In genomic region chr6:22632561-22632960, GRCh38 we compare ENCODE assay signal across 24 cellular contexts.
DNase-seq lines count a peak whose midpoint lies in the region; ATAC-seq and TF ChIP-seq lines count a peak whose summit lies in the region.
"Had no signal": no experiment of that assay in that cellular context is flagged by ENCODE, and none has a peak within 500 bp of the region (broad histone marks: within the 10 kb centered on the region; RNA-seq: fewer than 3 reads in every experiment).

No MANE protein-coding gene starts in this region.

- H2BK120ac ChIP-seq in neuronal stem cell (ENCODE audit: low read depth, low read length), result no peak overlapping the region

- H3K4me1 ChIP-seq in HUES64 (ENCODE audit: insufficient read depth, low read length) (peaks cover 26% of the 10 kb centered on the region), endodermal cell (ENCODE audit: control insufficient read depth, insufficient read depth, low read length) (peaks cover 12% of the 10 kb centered on the region), neuronal stem cell (ENCODE audit: control insufficient read depth in 2 of 2, insufficient read depth in 1 of 2, low read depth in 1 of 2, low read length in 2 of 2) (peaks cover 7 to 22% of the 10 kb centered on the region in 2 donors), mucosa of descending colon (ENCODE audit: low read depth) (no peaks in the 10 kb centered on the region)

- WGBS in HUES64, result no CpG with 5 or more reads among the region's 1 CpG
- WGBS in endodermal cell (ENCODE audit: insufficient coverage in 1 of 2, insufficient read length in 1 of 2), 2 experiments, result 17 to 78% methylated on average over 1 of the region's 1 CpG
- WGBS in neuronal stem cell (ENCODE audit: extremely low coverage in 2 of 2, insufficient read length in 2 of 2, insufficient replicate concordance in 1 of 2), 2 donors, result no CpG with 5 or more reads among the region's 1 CpG

- H3K27me3 Mint-ChIP-seq in endodermal cell (ENCODE audit: insufficient read depth) (no peaks in the 10 kb centered on the region), mesothelial cell of epicardium (ENCODE audit: low read depth) (no peaks in the 10 kb centered on the region)
- H3K27me3 Mint-ChIP-seq: CD4-positive, alpha-beta memory T cell had no signal

- H3K36me3 Mint-ChIP-seq in endodermal cell (ENCODE audit: low read depth), result no peaks in the 10 kb centered on the region
- H3K36me3 Mint-ChIP-seq in mesothelial cell of epicardium, result peaks cover 8% of the 10 kb centered on the region
- H3K36me3 Mint-ChIP-seq: CD4-positive, alpha-beta memory T cell had no signal

- no peak overlapping the region for H3K4me3 ChIP-seq in HUES64 (ENCODE audit: low read length)
- peak overlapping the region; percentile 58 for H3K4me3 ChIP-seq in endodermal cell (ENCODE audit: low read length)
- H3K4me3 ChIP-seq in neuronal stem cell (ENCODE audit: low read length in 2 of 2), result no peak overlapping the region
- H3K4me3 ChIP-seq in mucosa of descending colon, result no peak overlapping the region
- H3K4me3 ChIP-seq: GM12878, SJCRH30 had no signal

- H3K4me1 Mint-ChIP-seq in endodermal cell (peaks cover 16% of the 10 kb centered on the region), mesothelial cell of epicardium (peaks cover 59% of the 10 kb centered on the region)
- H3K4me1 Mint-ChIP-seq: CD4-positive, alpha-beta memory T cell had no signal

- H2BK12ac ChIP-seq in neuronal stem cell (ENCODE audit: low read length), result no peak overlapping the region

- H3K9me3 Mint-ChIP-seq in endodermal cell, result peaks cover 3% of the 10 kb centered on the region
- H3K9me3 Mint-ChIP-seq in mesothelial cell of epicardium, result peaks cover 15% of the 10 kb centered on the region

- no peaks in the 10 kb centered on the region for H3K9me3 ChIP-seq in HUES64 (ENCODE audit: insufficient read depth, low read depth, low read length)
- H3K9me3 ChIP-seq in endodermal cell (ENCODE audit: control insufficient read depth, low read length), result no peaks in the 10 kb centered on the region
- H3K9me3 ChIP-seq in neuronal stem cell (replicated peaks in 1 of 2; ENCODE audit: control insufficient read depth in 2 of 2, insufficient read depth in 1 of 2, low read depth in 1 of 2, low read length in 2 of 2), result peaks cover 0 to 8% of the 10 kb centered on the region in 2 donors
- H3K9me3 ChIP-seq in mucosa of descending colon, result no peaks in the 10 kb centered on the region
- H3K9me3 ChIP-seq: SJCRH30 had no signal

- H4K91ac ChIP-seq in neuronal stem cell (ENCODE audit: low read depth, low read length, poor library complexity), result no peak overlapping the region

- H3K4me3 Mint-ChIP-seq in endodermal cell (no peak overlapping the region), mesothelial cell of epicardium (no peak overlapping the region)
- H3K4me3 Mint-ChIP-seq: CD4-positive, alpha-beta memory T cell had no signal

- H2BK15ac ChIP-seq in neuronal stem cell (ENCODE audit: low read length), result no peak overlapping the region

- H3K27me3 ChIP-seq in HUES64 (ENCODE audit: insufficient read depth, low read length) (no peaks in the 10 kb centered on the region), endodermal cell (ENCODE audit: control insufficient read depth, insufficient read depth, low read length, poor library complexity, severe bottlenecking) (no peaks in the 10 kb centered on the region), neuronal stem cell (ENCODE audit: control insufficient read depth in 3 of 3, insufficient read depth in 3 of 3, low read depth in 1 of 3, low read length in 3 of 3) (no peaks in the 10 kb centered on the region)
- H3K27me3 ChIP-seq: SJCRH30 had no signal

- H2BK5ac ChIP-seq in neuronal stem cell (ENCODE audit: low read length), result no peak overlapping the region

- H2AFZ ChIP-seq in neuronal stem cell (ENCODE audit: low read length), result no peak overlapping the region

- H3K14ac ChIP-seq in neuronal stem cell (ENCODE audit: low read length), result no peak overlapping the region

- peak overlapping the region; percentile 13; the same call in 1 of the 2 replicates for H3K9ac ChIP-seq in HUES64 (ENCODE audit: low read depth, low read length)
- H3K9ac ChIP-seq in endodermal cell (ENCODE audit: extremely low read depth, low read length, poor library complexity, severe bottlenecking), result peak overlapping the region; percentile 23
- no peak overlapping the region for H3K9ac ChIP-seq in neuronal stem cell (ENCODE audit: low read depth, low read length, poor library complexity)

- peak overlapping the region; percentile 22; the same call in 1 of the 2 replicates for H3K27ac ChIP-seq in HUES64 (ENCODE audit: low read depth, low read length)
- peak overlapping the region; percentile 68 for H3K27ac ChIP-seq in endodermal cell (ENCODE audit: low read depth, low read length)
- H3K27ac ChIP-seq in neuronal stem cell (replicated peaks; ENCODE audit: low read length), result peak overlapping the region; percentile 89
- H3K27ac ChIP-seq: SJCRH30 had no signal

- no peak for ATAC-seq in HG02840 (IDR thresholded peaks at IDR 0.05; ENCODE audit: low FRiP score, unreplicated experiment)
- no peak for ATAC-seq in mucosa of descending colon
- ATAC-seq: GM12878, PC-3 had no signal

- no peaks in the 10 kb centered on the region for H3K36me3 ChIP-seq in HUES64 (ENCODE audit: insufficient read depth, low read length)
- no peaks in the 10 kb centered on the region for H3K36me3 ChIP-seq in endodermal cell (ENCODE audit: control insufficient read depth, insufficient read depth, low read length)
- H3K36me3 ChIP-seq in neuronal stem cell (replicated peaks in 1 of 2; ENCODE audit: control insufficient read depth in 2 of 2, insufficient read depth in 2 of 2, low read length in 2 of 2), result no peaks in the 10 kb centered on the region
- no peaks in the 10 kb centered on the region for H3K36me3 ChIP-seq in mucosa of descending colon (ENCODE audit: low read depth)
- H3K36me3 ChIP-seq: SJCRH30 had no signal

- H3K27ac Mint-ChIP-seq in endodermal cell (peak overlapping the region; percentile 67), mesothelial cell of epicardium (peak overlapping the region; percentile 64)
- H3K27ac Mint-ChIP-seq: CD4-positive, alpha-beta memory T cell had no signal

- H4K8ac ChIP-seq in neuronal stem cell (ENCODE audit: low read depth, low read length), result no peak overlapping the region

- no peak for TF ChIP-seq CTCF in endodermal cell (conservative IDR thresholded peaks at IDR 0.05)
- TF ChIP-seq CTCF in mesothelial cell of epicardium (IDR thresholded peaks at IDR 0.05; ENCODE audit: unreplicated experiment), result no peak
- TF ChIP-seq CTCF in mucosa of descending colon (IDR thresholded peaks at IDR 0.05), result no peak

- H3K4ac ChIP-seq in neuronal stem cell (ENCODE audit: low read length), result no peak overlapping the region

- no peak overlapping the region for H2AK5ac ChIP-seq in neuronal stem cell (ENCODE audit: low read depth, low read length)

- intact Hi-C loops in mucosa of descending colon (cut with DNase I, micrococcal nuclease), result no loop called here

- no peak for DNase-seq in endodermal cell
- no peak for DNase-seq in mesothelial cell of epicardium (ENCODE audit: low spot score in 2 of 2, unreplicated experiment in 2 of 2)
- DNase-seq in neuronal stem cell (ENCODE audit: low spot score), result peak; percentile 50
- DNase-seq in SHP77 treated with DMSO at 0.1 percent for 48 hours (lab: John Stamatoyannopoulos, UW), result no peak
- no peak for DNase-seq in stimulated activated CD4-positive, alpha-beta T cell treated with anti-CD3 and anti-CD28 coated beads, Interleukin-4, amount 100 ng/mL, for 1 hour
- no peak for DNase-seq in mucosa of descending colon
- DNase-seq: C1 segment of cervical spinal cord; CD4-positive, alpha-beta memory T cell; COR-L47; GDM1; HCEC 1CT; NCI-H1048; NCI-H1417 treated with DMSO at 0.1 percent for 48 hours; NCI-H1694 treated with DMSO at 0.1 percent for 48 hours; NCI-H2081; NCI-H446; NCI-H524 treated with DMSO at 0.1 percent for 48 hours; NCI-H82; NK-92 treated with Interleukin-12 subunit alpha and Interleukin-12 subunit beta, amount 100 ng/mL, for 24 hours; PC-3; SJCRH30 had no signal

- no peaks in the 10 kb centered on the region for H3K79me1 ChIP-seq in neuronal stem cell (ENCODE audit: low read depth, low read length)

- H3K4me2 ChIP-seq in neuronal stem cell (ENCODE audit: insufficient read depth, low read length, poor library complexity, severe bottlenecking), result no peak overlapping the region

- no peak overlapping the region for H3K23ac ChIP-seq in neuronal stem cell (ENCODE audit: low read depth, low read length, poor library complexity)

- no peak overlapping the region for H3K18ac ChIP-seq in neuronal stem cell (ENCODE audit: low read length)

Comparison
In these comparisons a context has a peak if more than half of its experiments do, and no peak if none do; other contexts are left out.
1. H3K27ac ChIP-seq: peak in every context shown above with its lines; median percentile 89 in neuronal stem cell; 68 in endodermal cell; 22 in HUES64.